8 cellular contexts compared by ENCODE assay signal in genomic region chr3:108552267-108553159, GRCh38. TPM values are rescaled to one million over a fixed set of nuclear protein-coding genes. Genes with fewer than 3 reads are reported as not detected.
A peak's percentile ranks its signal among the peaks of the same experiment; 100 is the strongest.
DNase-seq lines count a peak whose midpoint lies in the region; ATAC-seq and TF ChIP-seq lines count a peak whose summit lies in the region.

No MANE protein-coding gene starts in this region.

- no peaks in the 10 kb centered on the region for H3K4me1 ChIP-seq in RWPE2 (ENCODE audit: insufficient read depth, poor library complexity, severe bottlenecking)

- peaks cover 87% of the 10 kb centered on the region for H3K36me3 ChIP-seq in RWPE2 (ENCODE audit: low read depth)
- H3K36me3 ChIP-seq in neural cell (ENCODE audit: insufficient read depth, low read length): no peaks in the 10 kb centered on the region

- H3K79me2 ChIP-seq in neural cell (replicated peaks; ENCODE audit: insufficient read depth, low read length): no peaks in the 10 kb centered on the region

- no peak overlapping the region for H3K4me3 Mint-ChIP-seq in activated CD4-positive, alpha-beta T cell treated with anti-CD3 and anti-CD28 coated beads for 36 hours

- TF ChIP-seq EP300 in neural cell (conservative IDR thresholded peaks at IDR 0.05; ENCODE audit: poor library complexity, severe bottlenecking): no peak

- no peaks in the 10 kb centered on the region for H3F3A ChIP-seq in neural cell (ENCODE audit: insufficient read depth, low read length, poor library complexity, severe bottlenecking)

- no peak overlapping the region for H3K27ac Mint-ChIP-seq in activated CD4-positive, alpha-beta T cell treated with anti-CD3 and anti-CD28 coated beads for 36 hours

- TF ChIP-seq RAD21 in neural cell (conservative IDR thresholded peaks at IDR 0.05): peak; percentile 86

- no peaks in the 10 kb centered on the region for H3K27me3 Mint-ChIP-seq in activated CD4-positive, alpha-beta T cell treated with anti-CD3 and anti-CD28 coated beads for 36 hours

- no peak overlapping the region for H3K4me2 ChIP-seq in neural cell (ENCODE audit: low read length)

- POLR2A ChIA-PET in activated CD4-positive, alpha-beta T cell treated with anti-CD3 and anti-CD28 coated beads for 36 hours (lab: Charles Lee): no interaction called here

- H3K4me3 ChIP-seq in LNCaP clone FGC (ENCODE audit: low read depth, low read length) (no peak overlapping the region), RWPE2 (ENCODE audit: severe bottlenecking) (no peak overlapping the region), neural cell (ENCODE audit: low read length) (no peak overlapping the region)

- H3K9me3 Mint-ChIP-seq in activated CD4-positive, alpha-beta T cell treated with anti-CD3 and anti-CD28 coated beads for 36 hours (ENCODE audit: low read depth): no peaks in the 10 kb centered on the region

- H3K36me3 Mint-ChIP-seq in activated CD4-positive, alpha-beta T cell treated with anti-CD3 and anti-CD28 coated beads for 36 hours (ENCODE audit: low read depth): peaks cover 30% of the 10 kb centered on the region

- H2AFZ ChIP-seq in neural cell (ENCODE audit: low read depth, low read length): no peak overlapping the region

- H3K9me3 ChIP-seq in RWPE2 (ENCODE audit: severe bottlenecking) (no peaks in the 10 kb centered on the region), neural cell (ENCODE audit: low read length) (no peaks in the 10 kb centered on the region)

- H3K9ac ChIP-seq in neural cell (ENCODE audit: low read length): no peak overlapping the region

- H3K9me2 ChIP-seq in neural cell (ENCODE audit: insufficient read depth, low read length): no peaks in the 10 kb centered on the region

- H3K4me1 Mint-ChIP-seq in activated CD4-positive, alpha-beta T cell treated with anti-CD3 and anti-CD28 coated beads for 36 hours: peaks cover 4% of the 10 kb centered on the region

- no peaks in the 10 kb centered on the region for H4K20me1 ChIP-seq in neural cell (ENCODE audit: insufficient read depth)

- H3K27ac ChIP-seq in RWPE2 (ENCODE audit: poor library complexity, severe bottlenecking) (no peak overlapping the region), neural cell (ENCODE audit: low read length) (no peak overlapping the region)

- ATAC-seq in GM18520 (IDR thresholded peaks at IDR 0.05; ENCODE audit: unreplicated experiment) (peak; percentile 50), RWPE2 (ENCODE audit: low read depth) (peak; percentile 45; the same call in 1 of the 3 replicates), esophagus mucosa (peak; percentile 31)
- no peak for ATAC-seq in activated CD4-positive, alpha-beta T cell treated with anti-CD3 and anti-CD28 coated beads for 36 hours

- CTCF ChIA-PET in activated CD4-positive, alpha-beta T cell treated with anti-CD3 and anti-CD28 coated beads for 36 hours (lab: Charles Lee): interaction anchor here (0.8 to 3.4 kb wide), 26 partner anchors 9 to 1316 kb away, joined by 3 to 13 read pairs (median 4); partner anchors contain the start of genes CIP2A and DZIP3

- intact Hi-C loops in activated CD4-positive, alpha-beta T cell treated with anti-CD3 and anti-CD28 coated beads for 36 hours (cut with DNase I, micrococcal nuclease): loop anchor here (1.0 to 2.0 kb wide), 2 partner anchors 63 to 64 kb away; no protein-coding TSS in a partner anchor

- TF ChIP-seq CTCF in LNCaP clone FGC (IDR thresholded peaks at IDR 0.05; ENCODE audit: control insufficient read depth, extremely low read depth, insufficient read depth) (peak; percentile 46), RWPE2 (IDR thresholded peaks at IDR 0.05; ENCODE audit: poor library complexity, severe bottlenecking) (peak; percentile 61), neural cell (IDR thresholded peaks at IDR 0.05; ENCODE audit: poor library complexity, severe bottlenecking) (peak; percentile 80)

- H3K27me3 ChIP-seq in RWPE2 (ENCODE audit: insufficient read depth, poor library complexity, severe bottlenecking) (no peaks in the 10 kb centered on the region), neural cell (ENCODE audit: insufficient read depth, low read depth, low read length) (no peaks in the 10 kb centered on the region)

- DNase-seq in AG20443 (ENCODE audit: low spot score) (peak; percentile 14), LNCaP clone FGC (ENCODE audit: low read depth) (peak; percentile 33), RWPE2 (ENCODE audit: low spot score) (no peak)
- DNase-seq in activated CD4-positive, CD25-positive, alpha-beta regulatory T cell (lab: John Stamatoyannopoulos, UW): no peak
- DNase-seq in activated CD4-positive, alpha-beta T cell treated with anti-CD3 and anti-CD28 coated beads for 36 hours: no peak

TF ChIP-seq in neural cell, 6 proteins besides CTCF, POLR2A, EP300 and RAD21:
- TF ChIP-seq TAF1 (IDR thresholded peaks at IDR 0.05; ENCODE audit: low read depth) (no peak), SMC3 (conservative IDR thresholded peaks at IDR 0.05; ENCODE audit: poor library complexity) (peak; percentile 93), MXI1 (conservative IDR thresholded peaks at IDR 0.05; ENCODE audit: poor library complexity, severe bottlenecking) (no peak)
TF ChIP-seq in neural cell: peak in this region for 1.

RNA-seq across cellular contexts. Expression of gene CIP2A, which starts 36.7 kb away (rescaled TPM):
- total RNA-seq in esophagus mucosa: 6.9 TPM
- 29.3 and 32.0 TPM in 2 replicates for polyA plus RNA-seq in neural cell
- polyA minus RNA-seq in neural cell: 26.5 and 31.4 TPM in 2 replicates
- total RNA-seq in activated CD4-positive, alpha-beta T cell treated with anti-CD3 and anti-CD28 coated beads for 36 hours: 10 to 100 TPM; 47.8 to 58.5 TPM

RNA-seq across cellular contexts. Expression of gene DZIP3, which starts 37.0 kb away (rescaled TPM):
- total RNA-seq in esophagus mucosa: 3.5 TPM
- polyA plus RNA-seq in neural cell: 52.5 and 58.7 TPM in 2 replicates
- polyA minus RNA-seq in neural cell: 90.8 and 108 TPM in 2 replicates
- 10 to 100 TPM; 11.9 to 12.9 TPM for total RNA-seq in activated CD4-positive, alpha-beta T cell treated with anti-CD3 and anti-CD28 coated beads for 36 hours

RNA-seq across cellular contexts. Expression of gene MYH15, which starts 42.1 kb away (rescaled TPM):
- total RNA-seq in esophagus mucosa: 0.08 TPM
- 0.71 and 0.82 TPM in 2 replicates for polyA plus RNA-seq in neural cell
- 0.69 and 0.73 TPM in 2 replicates for polyA minus RNA-seq in neural cell
- total RNA-seq in activated CD4-positive, alpha-beta T cell treated with anti-CD3 and anti-CD28 coated beads for 36 hours: under 1 TPM; 0.09 to 0.58 TPM

Comparison
In these comparisons a context has a peak if more than half of its experiments do, and no peak if none do; other contexts are left out.
1. DNase-seq: peak in AG20443 (single experiment) and LNCaP clone FGC (single experiment); none in RWPE2 (single experiment), activated CD4-positive, CD25-positive, alpha-beta regulatory T cell (0 of 4) and activated CD4-positive, alpha-beta T cell treated with anti-CD3 and anti-CD28 coated beads for 36 hours (single experiment).
2. Peak in every context shown above with its lines, with median percentiles within 50 percentile points of each other: CTCF ChIP-seq.